In genomic region chr1:3653286-3653618, GRCh38 we compare ENCODE assay signal across 15 cellular contexts. TPM values are rescaled to one million over a fixed set of nuclear protein-coding genes. Genes with fewer than 3 reads are reported as not detected.
DNase-seq lines count a peak whose midpoint lies in the region; ATAC-seq, FAIRE-seq and TF ChIP-seq lines count a peak whose summit lies in the region.
"Had no signal": no experiment of that assay in that cellular context is flagged by ENCODE, and none has a peak within 500 bp of the region (broad histone marks: within the 10 kb centered on the region; RNA-seq: fewer than 3 reads in every experiment).

No MANE protein-coding gene starts in this region.

- H3K9me3 Mint-ChIP-seq in effector memory CD8-positive, alpha-beta T cell, result no peaks in the 10 kb centered on the region
- H3K9me3 Mint-ChIP-seq in stimulated activated naive B cell treated with anti-CD40 and anti-IgM and Interleukin-4, amounts not matched to agents 10 μg/mL and 1 μg/mL and 100 μg/mL, for 72 hours, result no peaks in the 10 kb centered on the region

- TF ChIP-seq RAD21 in HepG2 (CRISPR knock-in tag; IDR thresholded peaks at IDR 0.05), result no peak

- H3K4me3 ChIP-seq in HepG2 (replicated peaks in 1 of 3; ENCODE audit: insufficient read depth in 1 of 3, low read depth in 2 of 3, low read length in 3 of 3) (peak overlapping the region; percentile 58 to 73 (median 66)), right lobe of liver (no peak overlapping the region), HUES64 (ENCODE audit: low read length) (peak overlapping the region; percentile 48)

- in situ Hi-C loops in HepG2 (cut with HindIII; ENCODE audit: extremely low pct_ligation_motif_present, low pct_unique_long_range_greater_than_20kb), result no loop called here

- TF ChIP-seq CTCF in HepG2 (CRISPR knock-in tag; IDR thresholded peaks at IDR 0.05) (no peak), right lobe of liver (IDR thresholded peaks at IDR 0.05) (no peak)

- WGBS in HepG2 (ENCODE audit: low lambda C conversion rate), result 5% methylated on average over 3 of the region's 10 CpGs
- WGBS in right lobe of liver (ENCODE audit: insufficient coverage, low coverage, low lambda C conversion rate, missing lambda C conversion rate), result no CpG with 5 or more reads among the region's 10 CpGs
- WGBS in HUES64, result 27% methylated on average over 10 of the region's 10 CpGs

- H3K27me3 Mint-ChIP-seq in effector memory CD8-positive, alpha-beta T cell, result peaks cover 47 to 64% of the 10 kb centered on the region in 2 donors
- peaks cover 37 to 67% of the 10 kb centered on the region in 2 donors for H3K27me3 Mint-ChIP-seq in stimulated activated naive B cell treated with anti-CD40 and anti-IgM and Interleukin-4, amounts not matched to agents 10 μg/mL and 1 μg/mL and 100 μg/mL, for 72 hours

- peak; percentile 23 for FAIRE-seq in HepG2 (lab: Jason Lieb, UNC)

- H3K36me3 ChIP-seq in HepG2 (replicated peaks in 1 of 2; ENCODE audit: control insufficient read depth in 1 of 2, insufficient read depth in 2 of 2, low read length in 2 of 2) (no peaks in the 10 kb centered on the region), right lobe of liver (no peaks in the 10 kb centered on the region), HUES64 (ENCODE audit: insufficient read depth, low read length) (no peaks in the 10 kb centered on the region)
- H3K36me3 ChIP-seq: gastrocnemius medialis had no signal

- peaks cover 13 to 23% of the 10 kb centered on the region in 2 donors for H3K4me1 Mint-ChIP-seq in effector memory CD8-positive, alpha-beta T cell (ENCODE audit: low read depth in 2 of 2)
- H3K4me1 Mint-ChIP-seq in stimulated activated naive B cell treated with anti-CD40 and anti-IgM and Interleukin-4, amounts not matched to agents 10 μg/mL and 1 μg/mL and 100 μg/mL, for 72 hours, result peaks cover 25 to 63% of the 10 kb centered on the region in 2 donors

- H4K20me1 ChIP-seq in HepG2 (ENCODE audit: insufficient read depth, low read length), result no peaks in the 10 kb centered on the region

- H3K9ac ChIP-seq in HepG2 (ENCODE audit: insufficient read depth, low read depth, low read length) (peak overlapping the region; percentile 46), HUES64 (ENCODE audit: low read depth, low read length) (no peak overlapping the region)

- H3K36me3 Mint-ChIP-seq in effector memory CD8-positive, alpha-beta T cell (ENCODE audit: insufficient read depth), result peaks cover 9% of the 10 kb centered on the region
- H3K36me3 Mint-ChIP-seq in stimulated activated naive B cell treated with anti-CD40 and anti-IgM and Interleukin-4, amounts not matched to agents 10 μg/mL and 1 μg/mL and 100 μg/mL, for 72 hours, result peaks cover 0 to 2% of the 10 kb centered on the region in 2 donors

- TF ChIP-seq POLR2A in HepG2 (IDR thresholded peaks at IDR 0.05; ENCODE audit: insufficient read depth in 1 of 2, low read depth in 2 of 2, low read length in 2 of 2), result no peak
- TF ChIP-seq POLR2A in right lobe of liver (IDR thresholded peaks at IDR 0.05), result no peak

- H3K27ac Mint-ChIP-seq in effector memory CD8-positive, alpha-beta T cell, result no peak overlapping the region
- H3K27ac Mint-ChIP-seq in stimulated activated naive B cell treated with anti-CD40 and anti-IgM and Interleukin-4, amounts not matched to agents 10 μg/mL and 1 μg/mL and 100 μg/mL, for 72 hours, result no peak overlapping the region

- H3K9me3 ChIP-seq in HepG2 (ENCODE audit: low read length), result no peaks in the 10 kb centered on the region
- H3K9me3 ChIP-seq in right lobe of liver, result no peaks in the 10 kb centered on the region
- no peaks in the 10 kb centered on the region for H3K9me3 ChIP-seq in HUES64 (ENCODE audit: insufficient read depth, low read depth, low read length)
- H3K9me3 ChIP-seq: gastrocnemius medialis had no signal

- no peak overlapping the region for H3K27ac ChIP-seq in HepG2 (ENCODE audit: extremely low read length, insufficient read depth, low read length)
- H3K27ac ChIP-seq in right lobe of liver, result no peak overlapping the region
- H3K27ac ChIP-seq in HUES64 (ENCODE audit: low read depth, low read length), result no peak overlapping the region
- H3K27ac ChIP-seq: gastrocnemius medialis had no signal

- H3K27me3 ChIP-seq in HepG2 (ENCODE audit: control insufficient read depth in 1 of 2, insufficient read depth in 2 of 2, low read length in 2 of 2) (peaks cover 2 to 11% of the 10 kb centered on the region in 2 experiments; a peak in 3 of 5 replicates), right lobe of liver (peaks cover 10 to 33% of the 10 kb centered on the region in 2 donors), HUES64 (ENCODE audit: insufficient read depth, low read length) (peaks cover 88% of the 10 kb centered on the region)

- intact Hi-C loops in HepG2 (cut with micrococcal nuclease; ENCODE audit: unreplicated experiment) (no loop called here), right lobe of liver (cut with DNase I) (no loop called here)

- BruUV-seq in HepG2 (replicated peaks; lab: Mats Ljungman, UMichigan), result TSS peak; percentile 48

- peak overlapping the region; percentile 86 for H3K4me2 ChIP-seq in HepG2 (ENCODE audit: low read depth, low read length)

- CTCF ChIA-PET in HepG2 (lab: Yijun Ruan, JAX; ENCODE audit: low intra/inter-chr PET ratio, low total read pairs), result no interaction called here

- no peak for DNase-seq in HepG2 (ENCODE audit: low spot score)
- DNase-seq in right lobe of liver, result no peak
- DNase-seq in effector memory CD8-positive, alpha-beta T cell, result no peak
- DNase-seq in stimulated activated naive B cell treated with anti-CD40 and anti-IgM and Interleukin-4, amounts not matched to agents 10 μg/mL and 1 μg/mL and 100 μg/mL, for 72 hours, result no peak
- no peak for DNase-seq in NCI-H1417 treated with DMSO at 0.1 percent for 48 hours (lab: John Stamatoyannopoulos, UW)
- no peak for DNase-seq in left lobe of liver (ENCODE audit: low spot score)
- DNase-seq: activated CD4-positive, alpha-beta T cell treated with anti-CD3 and anti-CD28 coated beads for 1 hour; Karpas-422; NCI-H1930; SW 1271 had no signal

- H3K4me1 ChIP-seq in HepG2 (ENCODE audit: insufficient read depth, low read length) (peaks cover 22% of the 10 kb centered on the region), right lobe of liver (peaks cover 0 to 24% (median 0%) of the 10 kb centered on the region in 4 donors), HUES64 (ENCODE audit: insufficient read depth, low read length) (peaks cover 5% of the 10 kb centered on the region)

- no peak overlapping the region for H2AFZ ChIP-seq in HepG2 (ENCODE audit: low read length)

- POLR2A ChIA-PET in HepG2 (lab: Yijun Ruan, JAX), result interaction anchor here (0.9 to 2.6 kb wide), 4 partner anchors 9 to 118 kb away, joined by 3 to 6 read pairs (median 3); no protein-coding TSS in a partner anchor

- TF ChIP-seq EP300 in HepG2 (IDR thresholded peaks at IDR 0.05; ENCODE audit: low read depth in 2 of 2, low read length in 2 of 2) (no peak), HepG2 (CRISPR knock-in tag; IDR thresholded peaks at IDR 0.05; ENCODE audit: borderline replicate concordance) (no peak)

- ATAC-seq in HepG2, result no peak; the same call in 2 of the 3 replicates
- ATAC-seq in right lobe of liver, result no peak
- no peak for ATAC-seq in effector memory CD8-positive, alpha-beta T cell (replicated peaks)
- no peak for ATAC-seq in stimulated activated naive B cell treated with anti-CD40 and anti-IgM and Interleukin-4, amounts not matched to agents 10 μg/mL and 1 μg/mL and 100 μg/mL, for 72 hours (replicated peaks)
- no peak for ATAC-seq in left lobe of liver
- ATAC-seq in GM19467 (IDR thresholded peaks at IDR 0.05; ENCODE audit: unreplicated experiment), result no peak
- ATAC-seq: gastrocnemius medialis, sciatic nerve had no signal

- peaks cover 7% of the 10 kb centered on the region for H3K79me2 ChIP-seq in HepG2 (ENCODE audit: insufficient read depth, low read length)

- peak overlapping the region; percentile 35 to 48 for H3K4me3 Mint-ChIP-seq in effector memory CD8-positive, alpha-beta T cell
- peak overlapping the region; percentile 37 to 39 for H3K4me3 Mint-ChIP-seq in stimulated activated naive B cell treated with anti-CD40 and anti-IgM and Interleukin-4, amounts not matched to agents 10 μg/mL and 1 μg/mL and 100 μg/mL, for 72 hours

RNA-seq across cellular contexts. Expression of gene TP73, which starts 0.9 kb away (rescaled TPM):
- 0.69 and 1.1 TPM in 2 replicates for total RNA-seq in HepG2 (2016; rRNA removed; fragmentation: Illumina TruSeq; extraction: Trizol)
- 0.35 and 0.51 TPM in 2 replicates for total RNA-seq in HepG2 (2016; cell fraction: cytosol; rRNA removed; fragmentation: Illumina TruSeq; extraction: Trizol; ENCODE audit: low read depth)
- 0.39 and 1.1 TPM in 2 replicates for total RNA-seq in HepG2 (2016; cell fraction: insoluble cytoplasmic fraction; rRNA removed; fragmentation: Illumina TruSeq; extraction: Trizol)
- 1.3 and 1.4 TPM in 2 replicates for total RNA-seq in HepG2 (2016; cell fraction: membrane; rRNA removed; fragmentation: Illumina TruSeq; extraction: Trizol)
- 1.7 and 2.1 TPM in 2 replicates for total RNA-seq in HepG2 (2016; cell fraction: nucleus; rRNA removed; fragmentation: Illumina TruSeq; extraction: Trizol)
- polyA plus RNA-seq in HepG2 (2011; rRNA removed), result 0.49 and 0.59 TPM in 2 replicates
- polyA plus RNA-seq in HepG2 (2011; cell fraction: cytosol; rRNA removed), result 0.10 and 0.28 TPM in 2 replicates
- polyA plus RNA-seq in HepG2 (2011; cell fraction: nucleus; rRNA removed), result 1.8 and 3.5 TPM in 2 replicates
- 0.37 and 0.74 TPM in 2 replicates for polyA plus RNA-seq in HepG2 (2012)
- polyA plus RNA-seq in HepG2 (2016; cell fraction: cytosol; fragmentation: Illumina TruSeq; extraction: Trizol; ENCODE audit: low read depth), result 0.45 and 0.53 TPM in 2 replicates
- 1.5 and 1.9 TPM in 2 replicates for polyA plus RNA-seq in HepG2 (2016; cell fraction: insoluble cytoplasmic fraction; fragmentation: Illumina TruSeq; extraction: Trizol; ENCODE audit: low read depth)
- 0.93 and 1.4 TPM in 2 replicates for polyA plus RNA-seq in HepG2 (2016; cell fraction: membrane; fragmentation: Illumina TruSeq; extraction: Trizol; ENCODE audit: low read depth)
- polyA plus RNA-seq in HepG2 (2016; cell fraction: nucleus; fragmentation: Illumina TruSeq; extraction: Trizol; ENCODE audit: insufficient read depth, low read depth), result 3.4 and 3.9 TPM in 2 replicates
- polyA minus RNA-seq in HepG2 (2011; rRNA and poly(A)+ RNA removed; ENCODE audit: low replicate concordance), result 0.48 TPM in 1 of 2 replicates, not detected in the other
- polyA minus RNA-seq in HepG2 (2011; cell fraction: cytosol; rRNA and poly(A)+ RNA removed), result 0.30 and 0.62 TPM in 2 replicates
- polyA minus RNA-seq in HepG2 (2011; cell fraction: nucleus; rRNA and poly(A)+ RNA removed), result 0.99 and 1.2 TPM in 2 replicates
- total RNA-seq in right lobe of liver, result 1 to 10 TPM in 2 of 6 experiments, under 1 TPM in 4; 0.05 to 2.3 (median 0.32) TPM
- polyA plus RNA-seq in HUES64 (2013, experiment 1 of 2), result 0.65 TPM
- polyA plus RNA-seq in HUES64 (2013, experiment 2 of 2), result 0.76 TPM
- 0.08 TPM for total RNA-seq in left lobe of liver
- total RNA-seq: sciatic nerve had no signal
- polyA plus RNA-seq: BJ had no signal

RNA-seq across cellular contexts. Expression of gene WRAP73, which starts 3.3 kb away (rescaled TPM):
- total RNA-seq in HepG2 (2016; rRNA removed; fragmentation: Illumina TruSeq; extraction: Trizol) (18.1 and 21.0 TPM in 2 replicates), right lobe of liver (1 to 10 TPM; 5.6 to 9.1 (median 7.1) TPM), left lobe of liver (8.9 TPM)
- total RNA-seq in HepG2 (2016; cell fraction: cytosol; rRNA removed; fragmentation: Illumina TruSeq; extraction: Trizol; ENCODE audit: low read depth), result 5.0 and 5.8 TPM in 2 replicates
- total RNA-seq in HepG2 (2016; cell fraction: insoluble cytoplasmic fraction; rRNA removed; fragmentation: Illumina TruSeq; extraction: Trizol), result 20.2 and 20.3 TPM in 2 replicates
- total RNA-seq in HepG2 (2016; cell fraction: membrane; rRNA removed; fragmentation: Illumina TruSeq; extraction: Trizol), result 8.8 and 10.8 TPM in 2 replicates
- total RNA-seq in HepG2 (2016; cell fraction: nucleus; rRNA removed; fragmentation: Illumina TruSeq; extraction: Trizol), result 14.3 and 17.1 TPM in 2 replicates
- 40.4 and 44.1 TPM in 2 replicates for polyA plus RNA-seq in HepG2 (2011; rRNA removed)
- polyA plus RNA-seq in HepG2 (2011; cell fraction: cytosol; rRNA removed), result 27.5 and 35.0 TPM in 2 replicates
- polyA plus RNA-seq in HepG2 (2011; cell fraction: nucleus; rRNA removed), result 78.4 and 79.9 TPM in 2 replicates
- polyA plus RNA-seq in HepG2 (2012), result 12.9 and 18.3 TPM in 2 replicates
- polyA plus RNA-seq in HepG2 (2016; cell fraction: cytosol; fragmentation: Illumina TruSeq; extraction: Trizol; ENCODE audit: low read depth), result 5.5 TPM in 2 replicates
- 19.4 and 25.1 TPM in 2 replicates for polyA plus RNA-seq in HepG2 (2016; cell fraction: insoluble cytoplasmic fraction; fragmentation: Illumina TruSeq; extraction: Trizol; ENCODE audit: low read depth)
- 6.3 and 7.2 TPM in 2 replicates for polyA plus RNA-seq in HepG2 (2016; cell fraction: membrane; fragmentation: Illumina TruSeq; extraction: Trizol; ENCODE audit: low read depth)
- polyA plus RNA-seq in HepG2 (2016; cell fraction: nucleus; fragmentation: Illumina TruSeq; extraction: Trizol; ENCODE audit: insufficient read depth, low read depth), result 41.4 and 53.5 TPM in 2 replicates
- polyA minus RNA-seq in HepG2 (2011; rRNA and poly(A)+ RNA removed; ENCODE audit: low replicate concordance), result 43.7 and 46.5 TPM in 2 replicates
- polyA minus RNA-seq in HepG2 (2011; cell fraction: cytosol; rRNA and poly(A)+ RNA removed), result 11.9 and 16.4 TPM in 2 replicates
- 18.4 and 19.5 TPM in 2 replicates for polyA minus RNA-seq in HepG2 (2011; cell fraction: nucleus; rRNA and poly(A)+ RNA removed)
- polyA plus RNA-seq in HUES64 (2013, experiment 1 of 2), result 18.2 TPM
- 18.1 TPM for polyA plus RNA-seq in HUES64 (2013, experiment 2 of 2)

RNA-seq across cellular contexts. Expression of gene TPRG1L, which starts 28.4 kb away (rescaled TPM):
- total RNA-seq in HepG2 (2016; rRNA removed; fragmentation: Illumina TruSeq; extraction: Trizol) (21.3 and 31.7 TPM in 2 replicates), right lobe of liver (10 to 100 TPM; 42.5 to 54.6 (median 53.4) TPM), left lobe of liver (49.9 TPM)
- total RNA-seq in HepG2 (2016; cell fraction: cytosol; rRNA removed; fragmentation: Illumina TruSeq; extraction: Trizol; ENCODE audit: low read depth), result 5.7 and 6.3 TPM in 2 replicates
- total RNA-seq in HepG2 (2016; cell fraction: insoluble cytoplasmic fraction; rRNA removed; fragmentation: Illumina TruSeq; extraction: Trizol), result 20.0 and 34.6 TPM in 2 replicates
- 26.8 and 28.4 TPM in 2 replicates for total RNA-seq in HepG2 (2016; cell fraction: membrane; rRNA removed; fragmentation: Illumina TruSeq; extraction: Trizol)
- total RNA-seq in HepG2 (2016; cell fraction: nucleus; rRNA removed; fragmentation: Illumina TruSeq; extraction: Trizol), result 13.9 and 17.8 TPM in 2 replicates
- 37.4 and 44.3 TPM in 2 replicates for polyA plus RNA-seq in HepG2 (2011; rRNA removed)
- 39.8 and 48.5 TPM in 2 replicates for polyA plus RNA-seq in HepG2 (2011; cell fraction: cytosol; rRNA removed)
- 18.5 and 21.7 TPM in 2 replicates for polyA plus RNA-seq in HepG2 (2011; cell fraction: nucleus; rRNA removed)
- polyA plus RNA-seq in HepG2 (2012), result 32.1 and 36.9 TPM in 2 replicates
- polyA plus RNA-seq in HepG2 (2016; cell fraction: cytosol; fragmentation: Illumina TruSeq; extraction: Trizol; ENCODE audit: low read depth), result 9.7 and 10.7 TPM in 2 replicates
- polyA plus RNA-seq in HepG2 (2016; cell fraction: insoluble cytoplasmic fraction; fragmentation: Illumina TruSeq; extraction: Trizol; ENCODE audit: low read depth), result 66.4 and 67.1 TPM in 2 replicates
- polyA plus RNA-seq in HepG2 (2016; cell fraction: membrane; fragmentation: Illumina TruSeq; extraction: Trizol; ENCODE audit: low read depth), result 27.9 and 28.2 TPM in 2 replicates
- polyA plus RNA-seq in HepG2 (2016; cell fraction: nucleus; fragmentation: Illumina TruSeq; extraction: Trizol; ENCODE audit: insufficient read depth, low read depth), result 42.7 TPM in 2 replicates
- polyA minus RNA-seq in HepG2 (2011; rRNA and poly(A)+ RNA removed; ENCODE audit: low replicate concordance), result 33.6 and 37.3 TPM in 2 replicates
- 24.6 and 30.2 TPM in 2 replicates for polyA minus RNA-seq in HepG2 (2011; cell fraction: cytosol; rRNA and poly(A)+ RNA removed)
- polyA minus RNA-seq in HepG2 (2011; cell fraction: nucleus; rRNA and poly(A)+ RNA removed), result 8.0 and 10.2 TPM in 2 replicates
- 22.5 TPM for polyA plus RNA-seq in HUES64 (2013, experiment 1 of 2)
- polyA plus RNA-seq in HUES64 (2013, experiment 2 of 2), result 22.6 TPM

RNA-seq across cellular contexts. Expression of gene MEGF6, which starts 41.9 kb away (rescaled TPM):
- total RNA-seq in HepG2 (2016; rRNA removed; fragmentation: Illumina TruSeq; extraction: Trizol) (0.76 and 1.9 TPM in 2 replicates), right lobe of liver (1 to 10 TPM; 2.2 to 9.6 (median 4.4) TPM), left lobe of liver (6.9 TPM)
- total RNA-seq in HepG2 (2016; cell fraction: cytosol; rRNA removed; fragmentation: Illumina TruSeq; extraction: Trizol; ENCODE audit: low read depth), result 0.18 and 0.61 TPM in 2 replicates
- 0.70 and 2.7 TPM in 2 replicates for total RNA-seq in HepG2 (2016; cell fraction: insoluble cytoplasmic fraction; rRNA removed; fragmentation: Illumina TruSeq; extraction: Trizol)
- total RNA-seq in HepG2 (2016; cell fraction: membrane; rRNA removed; fragmentation: Illumina TruSeq; extraction: Trizol), result 0.52 and 0.96 TPM in 2 replicates
- 2.7 and 3.4 TPM in 2 replicates for total RNA-seq in HepG2 (2016; cell fraction: nucleus; rRNA removed; fragmentation: Illumina TruSeq; extraction: Trizol)
- polyA plus RNA-seq in HepG2 (2011; rRNA removed), result 1.9 and 3.5 TPM in 2 replicates
- polyA plus RNA-seq in HepG2 (2011; cell fraction: cytosol; rRNA removed), result 0.90 and 1.8 TPM in 2 replicates
- polyA plus RNA-seq in HepG2 (2011; cell fraction: nucleus; rRNA removed), result 68.1 and 94.7 TPM in 2 replicates
- 3.6 and 4.8 TPM in 2 replicates for polyA plus RNA-seq in HepG2 (2012)
- polyA plus RNA-seq in HepG2 (2016; cell fraction: cytosol; fragmentation: Illumina TruSeq; extraction: Trizol; ENCODE audit: low read depth), result 0.09 and 0.19 TPM in 2 replicates
- polyA plus RNA-seq in HepG2 (2016; cell fraction: insoluble cytoplasmic fraction; fragmentation: Illumina TruSeq; extraction: Trizol; ENCODE audit: low read depth), result 0.80 and 1.3 TPM in 2 replicates
- 0.19 and 0.34 TPM in 2 replicates for polyA plus RNA-seq in HepG2 (2016; cell fraction: membrane; fragmentation: Illumina TruSeq; extraction: Trizol; ENCODE audit: low read depth)
- polyA plus RNA-seq in HepG2 (2016; cell fraction: nucleus; fragmentation: Illumina TruSeq; extraction: Trizol; ENCODE audit: insufficient read depth, low read depth), result 8.1 and 10.4 TPM in 2 replicates
- polyA minus RNA-seq in HepG2 (2011; rRNA and poly(A)+ RNA removed; ENCODE audit: low replicate concordance), result 3.5 and 4.6 TPM in 2 replicates
- 1.7 and 2.4 TPM in 2 replicates for polyA minus RNA-seq in HepG2 (2011; cell fraction: cytosol; rRNA and poly(A)+ RNA removed)
- polyA minus RNA-seq in HepG2 (2011; cell fraction: nucleus; rRNA and poly(A)+ RNA removed), result 5.6 and 10.6 TPM in 2 replicates
- polyA plus RNA-seq in HUES64 (2013, experiment 1 of 2), result 5.6 TPM
- 7.3 TPM for polyA plus RNA-seq in HUES64 (2013, experiment 2 of 2)

Comparison
In these comparisons a context has a peak if more than half of its experiments do, and no peak if none do; other contexts are left out.
1. H3K4me3 ChIP-seq: peak in HepG2 (3 of 3) and HUES64 (single experiment); none in right lobe of liver (0 of 3).